Comparison of ENCODE assay signal across 6 cellular contexts in the genomic region with DNA sequence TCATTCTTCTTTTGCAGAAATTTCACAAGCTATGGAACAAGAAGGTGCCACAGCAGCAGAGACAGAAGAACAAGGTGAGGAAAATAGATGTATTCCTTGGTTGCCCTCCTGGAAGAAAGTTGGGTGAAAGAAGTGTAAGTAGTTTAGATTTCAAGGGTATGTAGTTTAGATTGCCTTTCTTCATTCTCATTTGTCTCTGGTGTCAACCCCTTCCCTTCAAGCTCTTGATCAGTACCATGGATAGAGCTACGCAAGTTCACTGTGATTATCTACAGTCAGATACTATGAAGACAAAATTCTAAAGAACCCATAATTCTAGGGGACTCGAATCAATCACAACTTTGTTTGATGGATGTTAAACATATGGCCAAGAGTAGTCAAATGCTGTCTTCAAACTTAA. TPM values are rescaled to one million over a fixed set of nuclear protein-coding genes. Genes with fewer than 3 reads are reported as not detected.
"Had no signal": no experiment of that assay in that cellular context is flagged by ENCODE, and none has a peak within 500 bp of the region (broad histone marks: within the 10 kb centered on the region; RNA-seq: fewer than 3 reads in every experiment).

No MANE protein-coding gene starts in this region.

RNA-seq across cellular contexts. Expression of a gene that starts 32.8 kb away (rescaled TPM):
- total RNA-seq: M059J, PC-3, Peyer's patch, Right ventricle myocardium superior, SJSA1 had no signal
- polyA plus RNA-seq: SK-N-SH had no signal
